ENCODE assay signal across 16 cellular contexts in the genomic region with DNA sequence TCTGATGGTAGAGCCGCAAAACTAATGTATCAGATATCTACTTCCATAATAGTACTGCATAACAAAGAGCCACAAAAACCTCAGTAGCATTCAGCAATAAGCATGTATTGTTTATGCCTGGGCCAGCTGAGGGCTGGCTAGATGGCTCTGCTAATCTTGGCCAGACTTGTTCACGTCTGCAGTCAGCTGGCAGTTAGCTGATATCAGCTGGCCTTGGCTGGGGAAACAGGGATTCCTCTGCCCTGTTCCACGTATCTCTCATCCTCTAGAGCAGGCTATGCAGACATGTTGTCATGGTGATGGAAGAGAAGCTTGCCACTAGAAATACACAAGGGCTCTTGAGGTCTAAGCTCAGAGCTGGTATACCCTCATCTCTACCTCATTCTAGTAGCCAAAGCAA.
DNase-seq lines count a peak whose midpoint lies in the region; ATAC-seq, FAIRE-seq and TF ChIP-seq lines count a peak whose summit lies in the region.
"Had no signal": no experiment of that assay in that cellular context is flagged by ENCODE, and none has a peak within 500 bp of the region (broad histone marks: within the 10 kb centered on the region; RNA-seq: fewer than 3 reads in every experiment).

No MANE protein-coding gene starts in this region.

- no peaks in the 10 kb centered on the region for H3K4me1 Mint-ChIP-seq in activated CD8-positive, alpha-beta T cell treated with anti-CD3 and anti-CD28 coated beads, Interleukin-2, amount 10 ng/mL, durations not matched to agents 7 days and 5 days (ENCODE audit: low read depth)

- no peak overlapping the region for H3K27ac Mint-ChIP-seq in activated CD8-positive, alpha-beta T cell treated with anti-CD3 and anti-CD28 coated beads, Interleukin-2, amount 10 ng/mL, durations not matched to agents 7 days and 5 days
- H3K27ac Mint-ChIP-seq: H9 had no signal

- no peak for ATAC-seq in HG03135 (IDR thresholded peaks at IDR 0.05; ENCODE audit: unreplicated experiment)
- ATAC-seq in activated CD8-positive, alpha-beta T cell treated with anti-CD3 and anti-CD28 coated beads, Interleukin-2, amount 10 ng/mL, durations not matched to agents 7 days and 5 days: no peak
- ATAC-seq: gastrocnemius medialis had no signal

- no peaks in the 10 kb centered on the region for H3K9me3 Mint-ChIP-seq in activated CD8-positive, alpha-beta T cell treated with anti-CD3 and anti-CD28 coated beads, Interleukin-2, amount 10 ng/mL, durations not matched to agents 7 days and 5 days (ENCODE audit: insufficient read depth)
- H3K9me3 Mint-ChIP-seq: H9, neural crest cell had no signal

- no peak overlapping the region for H3K4me3 Mint-ChIP-seq in activated CD8-positive, alpha-beta T cell treated with anti-CD3 and anti-CD28 coated beads, Interleukin-2, amount 10 ng/mL, durations not matched to agents 7 days and 5 days
- H3K4me3 Mint-ChIP-seq: H9, neural crest cell had no signal

- H3K27me3 Mint-ChIP-seq in activated CD8-positive, alpha-beta T cell treated with anti-CD3 and anti-CD28 coated beads, Interleukin-2, amount 10 ng/mL, durations not matched to agents 7 days and 5 days (ENCODE audit: low read depth): no peaks in the 10 kb centered on the region

- no peak for FAIRE-seq in HTR-8/SVneo (lab: Jason Lieb, UNC)
- FAIRE-seq: bronchial epithelial cell had no signal

- DNase-seq in NCI-H1417 treated with DMSO at 0.1 percent for 48 hours (lab: John Stamatoyannopoulos, UW) (peak; percentile 67), NCI-H748 (lab: John Stamatoyannopoulos, UW; ENCODE audit: unreplicated experiment) (peak; percentile 87), hippocampal formation (lab: John Stamatoyannopoulos, UW) (peak; percentile 19 to 31), HT-29 (ENCODE audit: low spot score) (no peak), HTR-8/SVneo (ENCODE audit: insufficient read length, low spot score) (no peak)
- DNase-seq in activated CD8-positive, alpha-beta T cell treated with anti-CD3 and anti-CD28 coated beads, Interleukin-2, amount 10 ng/mL, durations not matched to agents 7 days and 5 days: no peak
- DNase-seq: ACHN; activated naive CD4-positive, alpha-beta T cell treated with Interleukin-2 at 50 U/mL for 16 hours; gastrocnemius medialis; H9; NCI-H526 treated with DMSO at 0.1 percent for 48 hours had no signal

- CTCF ChIA-PET in activated CD8-positive, alpha-beta T cell treated with anti-CD3 and anti-CD28 coated beads, Interleukin-2, amount 10 ng/mL, durations not matched to agents 7 days and 5 days (lab: Charles Lee): no interaction called here

- H3K27ac ChIP-seq in 22Rv1: 0 out of 2 replicates have a peak overlapping the region, but pooled peaks have one; percentile 5
- H3K27ac ChIP-seq: gastrocnemius medialis, SJSA1 had no signal

- POLR2A ChIA-PET in activated CD8-positive, alpha-beta T cell treated with anti-CD3 and anti-CD28 coated beads, Interleukin-2, amount 10 ng/mL, durations not matched to agents 7 days and 5 days (lab: Charles Lee): no interaction called here

- TF ChIP-seq CTCF in 22Rv1 (IDR thresholded peaks at IDR 0.05): no peak

- H3K36me3 Mint-ChIP-seq in activated CD8-positive, alpha-beta T cell treated with anti-CD3 and anti-CD28 coated beads, Interleukin-2, amount 10 ng/mL, durations not matched to agents 7 days and 5 days (ENCODE audit: low read depth): no peaks in the 10 kb centered on the region

Comparison
In these comparisons a context has a peak if more than half of its experiments do, and no peak if none do; other contexts are left out.
1. DNase-seq: peak in NCI-H1417 treated with DMSO at 0.1 percent for 48 hours (single experiment), NCI-H748 (single experiment) and hippocampal formation (2 of 2); none in activated CD8-positive, alpha-beta T cell treated with anti-CD3 and anti-CD28 coated beads, Interleukin-2, amount 10 ng/mL, durations not matched to agents 7 days and 5 days (single experiment), HT-29 (single experiment) and HTR-8/SVneo (single experiment).